10 cellular contexts compared by ENCODE assay signal in the genomic region with DNA sequence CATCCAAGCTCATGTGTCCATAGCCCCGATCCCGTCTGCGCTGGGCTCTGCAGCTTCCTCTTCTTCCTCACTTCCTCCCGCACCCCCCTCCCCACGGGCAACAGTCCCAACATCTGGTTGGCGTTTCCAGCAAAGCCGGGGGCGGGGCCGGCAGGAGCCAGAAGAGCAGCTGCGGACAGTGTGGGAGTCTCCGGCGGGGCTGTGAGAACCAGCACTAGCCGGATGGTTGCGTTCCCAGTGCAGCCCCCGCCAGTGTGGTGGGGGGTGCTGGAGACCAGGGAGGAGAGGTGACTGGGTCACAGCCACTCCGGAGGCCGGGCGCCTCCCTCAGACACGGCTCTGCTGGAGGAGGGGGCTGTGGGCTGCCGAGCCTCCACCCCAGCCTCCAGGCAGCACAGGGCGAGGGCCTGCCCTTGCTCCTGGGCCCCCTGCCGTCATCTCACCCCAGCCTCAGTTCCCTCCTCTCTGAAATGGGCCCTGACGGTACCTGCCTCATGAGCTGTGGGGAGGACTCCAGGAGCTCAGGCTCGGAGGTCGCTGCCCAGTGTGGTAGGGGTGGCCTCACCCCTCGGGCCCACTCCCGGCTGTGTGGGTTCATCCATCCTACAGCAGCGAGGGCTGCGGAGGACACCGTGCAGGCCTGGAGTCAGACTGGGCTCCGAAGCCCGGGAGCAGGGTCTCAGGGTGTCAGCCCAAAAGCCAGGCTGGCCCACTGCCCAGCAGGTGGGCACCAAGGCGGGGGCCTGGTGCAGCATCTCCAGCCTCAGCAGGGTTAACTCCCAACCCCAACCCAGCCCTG. TPM values are rescaled to one million over a fixed set of nuclear protein-coding genes. Genes with fewer than 3 reads are reported as not detected.
A peak's percentile ranks its signal among the peaks of the same experiment; 100 is the strongest.
DNase-seq lines count a peak whose midpoint lies in the region; ATAC-seq, FAIRE-seq and TF ChIP-seq lines count a peak whose summit lies in the region.
"Had no signal": no experiment of that assay in that cellular context is flagged by ENCODE, and none has a peak within 500 bp of the region (broad histone marks: within the 10 kb centered on the region; RNA-seq: fewer than 3 reads in every experiment).

No MANE protein-coding gene starts in this region.

- no peaks in the 10 kb centered on the region for H3K9me3 Mint-ChIP-seq in chondrocyte (ENCODE audit: low read depth)
- no peaks in the 10 kb centered on the region for H3K9me3 Mint-ChIP-seq in activated T-helper 1 cell treated with anti-CD3 and anti-CD28 coated beads, Interleukin-12 subunit alpha, Interleukin-12 subunit beta, Interleukin-2, Interleukin-4 antibody, amounts not matched to agents 30 ng/mL and 10 ng/mL and 1 ng/mL, durations not matched to agents 14 hours and 24 hours and 36 hours

- H3K27ac Mint-ChIP-seq in chondrocyte (ENCODE audit: unreplicated experiment) = no peak overlapping the region
- no peak overlapping the region for H3K27ac Mint-ChIP-seq in activated T-helper 1 cell treated with anti-CD3 and anti-CD28 coated beads, Interleukin-12 subunit alpha, Interleukin-12 subunit beta, Interleukin-2, Interleukin-4 antibody, amounts not matched to agents 30 ng/mL and 10 ng/mL and 1 ng/mL, durations not matched to agents 14 hours and 24 hours and 36 hours

- TF ChIP-seq CTCF in chondrocyte (IDR thresholded peaks at IDR 0.05) (no peak), left lung (IDR thresholded peaks at IDR 0.05) (no peak), transverse colon (IDR thresholded peaks at IDR 0.05) (no peak)

- intact Hi-C loops in left lung (cut with DNase I) = no loop called here
- intact Hi-C loops in transverse colon (cut with DNase I; ENCODE audit: low total_unique reads) = no loop called here
- intact Hi-C loops in activated T-helper 1 cell treated with anti-CD3 and anti-CD28 coated beads, Interleukin-12 subunit alpha, Interleukin-12 subunit beta, Interleukin-2, Interleukin-4 antibody, amounts not matched to agents 30 ng/mL and 10 ng/mL and 1 ng/mL, durations not matched to agents 14 hours and 24 hours and 36 hours (cut with micrococcal nuclease) = no loop called here

- WGBS in transverse colon (ENCODE audit: low coverage in 1 of 2), 2 donors = 19% methylated on average over 26 of the region's 33 CpGs; no CpG with 5 or more reads in 1 of the 2 donors

- no peaks in the 10 kb centered on the region for H3K27me3 Mint-ChIP-seq in chondrocyte (ENCODE audit: low read depth)
- no peaks in the 10 kb centered on the region for H3K27me3 Mint-ChIP-seq in activated T-helper 1 cell treated with anti-CD3 and anti-CD28 coated beads, Interleukin-12 subunit alpha, Interleukin-12 subunit beta, Interleukin-2, Interleukin-4 antibody, amounts not matched to agents 30 ng/mL and 10 ng/mL and 1 ng/mL, durations not matched to agents 14 hours and 24 hours and 36 hours (ENCODE audit: insufficient read depth)

- in situ Hi-C loops in transverse colon (cut with MboI; ENCODE audit: low pct_ligation_motif_present in 1 of 4, low pct_unique_long_range_greater_than_20kb in 1 of 4, low sequenced_read_pairs in 3 of 4) = no loop called here

- H3K4me1 ChIP-seq in left lung (peaks cover 22 to 52% of the 10 kb centered on the region in 2 donors), transverse colon (peaks cover 16 to 32% (median 21%) of the 10 kb centered on the region in 4 donors)

- no peak for TF ChIP-seq EP300 in transverse colon (IDR thresholded peaks at IDR 0.05; ENCODE audit: low read depth)

- H3K9me3 ChIP-seq in left lung (no peaks in the 10 kb centered on the region), transverse colon (no peaks in the 10 kb centered on the region)
- H3K9me3 ChIP-seq: body of pancreas had no signal

- ATAC-seq in left lung (peak; percentile 59), GM21360 (IDR thresholded peaks at IDR 0.05; ENCODE audit: unreplicated experiment) (no peak)

- H3K27me3 ChIP-seq in left lung (peaks cover 0 to 16% of the 10 kb centered on the region in 2 donors), transverse colon (no peaks in the 10 kb centered on the region)
- H3K27me3 ChIP-seq: body of pancreas had no signal

- H3K4me3 Mint-ChIP-seq in chondrocyte (ENCODE audit: unreplicated experiment) = peak overlapping the region; percentile 1
- H3K4me3 Mint-ChIP-seq in activated T-helper 1 cell treated with anti-CD3 and anti-CD28 coated beads, Interleukin-12 subunit alpha, Interleukin-12 subunit beta, Interleukin-2, Interleukin-4 antibody, amounts not matched to agents 30 ng/mL and 10 ng/mL and 1 ng/mL, durations not matched to agents 14 hours and 24 hours and 36 hours = no peak overlapping the region

- no peak for TF ChIP-seq POLR2A in transverse colon (IDR thresholded peaks at IDR 0.05)

- H3K36me3 Mint-ChIP-seq in chondrocyte (ENCODE audit: low read depth) = no peaks in the 10 kb centered on the region
- no peaks in the 10 kb centered on the region for H3K36me3 Mint-ChIP-seq in activated T-helper 1 cell treated with anti-CD3 and anti-CD28 coated beads, Interleukin-12 subunit alpha, Interleukin-12 subunit beta, Interleukin-2, Interleukin-4 antibody, amounts not matched to agents 30 ng/mL and 10 ng/mL and 1 ng/mL, durations not matched to agents 14 hours and 24 hours and 36 hours (ENCODE audit: low read depth)

- H3K36me3 ChIP-seq in left lung (no peaks in the 10 kb centered on the region), transverse colon (no peaks in the 10 kb centered on the region)

- H3K27ac ChIP-seq in left lung = peak overlapping the region in 1 of 2 donors; percentile 19
- H3K27ac ChIP-seq in transverse colon = no peak overlapping the region
- H3K27ac ChIP-seq: 22Rv1 had no signal

- H3K4me1 Mint-ChIP-seq in chondrocyte (ENCODE audit: low read depth) = peaks cover 12% of the 10 kb centered on the region
- peaks cover 11% of the 10 kb centered on the region for H3K4me1 Mint-ChIP-seq in activated T-helper 1 cell treated with anti-CD3 and anti-CD28 coated beads, Interleukin-12 subunit alpha, Interleukin-12 subunit beta, Interleukin-2, Interleukin-4 antibody, amounts not matched to agents 30 ng/mL and 10 ng/mL and 1 ng/mL, durations not matched to agents 14 hours and 24 hours and 36 hours (ENCODE audit: low read depth)

- no peak overlapping the region for H3K4me3 ChIP-seq in left lung
- H3K4me3 ChIP-seq in transverse colon = no peak overlapping the region
- H3K4me3 ChIP-seq: body of pancreas had no signal

- DNase-seq in DMS 273 (lab: John Stamatoyannopoulos, UW; ENCODE audit: unreplicated experiment) = peak; percentile 79
- DNase-seq in DMS 273 treated with DMSO at 0.1 percent for 48 hours (lab: John Stamatoyannopoulos, UW) = no peak
- DNase-seq in chondrocyte (ENCODE audit: low spot score) = no peak
- DNase-seq in left lung = peak; percentile 83 to 93
- DNase-seq in transverse colon = peak; percentile 65
- no peak for DNase-seq in HTR-8/SVneo (ENCODE audit: insufficient read length, low spot score)
- DNase-seq in activated T-helper 1 cell treated with anti-CD3 and anti-CD28 coated beads, Interleukin-12 subunit alpha, Interleukin-12 subunit beta, Interleukin-2, Interleukin-4 antibody, amounts not matched to agents 30 ng/mL and 10 ng/mL and 1 ng/mL, durations not matched to agents 14 hours and 24 hours and 36 hours (ENCODE audit: low spot score) = no peak

- FAIRE-seq in HTR-8/SVneo (lab: Jason Lieb, UNC) = no peak

RNA-seq across cellular contexts. Expression of gene NOTCH1, which starts 41.5 kb away (rescaled TPM):
- total RNA-seq in chondrocyte (11.6 to 28.7 TPM (median 27.5 TPM) in 3 replicates), left lung (100 to 1,000 TPM in 1 of 2 donors, 10 to 100 TPM in 1; 65.1 to 102 TPM), transverse colon (100 to 1,000 TPM in 2 of 4 donors, 10 to 100 TPM in 2; 48.2 to 154 (median 98.2) TPM)
- 115 and 121 TPM in 2 replicates for total RNA-seq in activated T-helper 1 cell treated with anti-CD3 and anti-CD28 coated beads, Interleukin-12 subunit alpha, Interleukin-12 subunit beta, Interleukin-2, Interleukin-4 antibody, amounts not matched to agents 30 ng/mL and 10 ng/mL and 1 ng/mL, durations not matched to agents 14 hours and 24 hours and 36 hours

Comparison
In these comparisons a context has a peak if more than half of its experiments do, and no peak if none do; other contexts are left out.
1. DNase-seq: peak in DMS 273 (single experiment), left lung (2 of 2) and transverse colon (single experiment); none in DMS 273 treated with DMSO at 0.1 percent for 48 hours (single experiment), chondrocyte (single experiment), HTR-8/SVneo (single experiment) and activated T-helper 1 cell treated with anti-CD3 and anti-CD28 coated beads, Interleukin-12 subunit alpha, Interleukin-12 subunit beta, Interleukin-2, Interleukin-4 antibody, amounts not matched to agents 30 ng/mL and 10 ng/mL and 1 ng/mL, durations not matched to agents 14 hours and 24 hours and 36 hours (single experiment).